In genomic region chr7:12831024-12831423, GRCh38 we compare ENCODE assay signal across 4 cellular contexts.
TF ChIP-seq lines count a peak whose summit lies in the region.

No MANE protein-coding gene starts in this region.

TF ChIP-seq in A549, 52 proteins besides CTCF, POLR2A, EP300 and RAD21 (continued from another document):
- TF ChIP-seq SMC3 (IDR thresholded peaks at IDR 0.05), result no peak
TF ChIP-seq in A549: peak in this region for 1.

TF ChIP-seq in IMR-90, 13 proteins besides CTCF, POLR2A, EP300 and RAD21:
- no peak for TF ChIP-seq USF2 (IDR thresholded peaks at IDR 0.05; ENCODE audit: low read depth, low read length)
- peak; percentile 86 for TF ChIP-seq MAFK (IDR thresholded peaks at IDR 0.05; ENCODE audit: low read depth, low read length)

TF ChIP-seq in K562, 482 proteins besides CTCF, POLR2A, EP300 and RAD21 (continued from another document):
- TF ChIP-seq MAFK (IDR thresholded peaks at IDR 0.05; ENCODE audit: low read length) (peak; percentile 76), ZNF280A (IDR thresholded peaks at IDR 0.05; ENCODE audit: low read depth, partially characterized antibody) (no peak), MAFG (tag; conservative IDR thresholded peaks at IDR 0.05) (peak; percentile 76), ZNF316 (IDR thresholded peaks at IDR 0.05) (peak; percentile 95), ZC3H8 (IDR thresholded peaks at IDR 0.05) (no peak), MAFF (IDR thresholded peaks at IDR 0.05; ENCODE audit: low read length) (peak; percentile 79), KLF16 (IDR thresholded peaks at IDR 0.05) (no peak)

TF ChIP-seq in WTC11, 78 proteins besides CTCF, POLR2A, EP300 and RAD21 (continued from another document):
- TF ChIP-seq ZNF219 (CRISPR knock-in tag; IDR thresholded peaks at IDR 0.05; ENCODE audit: borderline replicate concordance) (no peak), CREM (CRISPR knock-in tag; IDR thresholded peaks at IDR 0.05) (no peak), CDX4 (CRISPR knock-in tag; IDR thresholded peaks at IDR 0.05; ENCODE audit: borderline replicate concordance) (no peak), ZSCAN18 (CRISPR knock-in tag; IDR thresholded peaks at IDR 0.05) (no peak)
